In genomic region chr15:46309914-46310313, GRCh38 we compare ENCODE assay signal across 20 cellular contexts.
A peak's percentile ranks its signal among the peaks of the same experiment; 100 is the strongest.
DNase-seq lines count a peak whose midpoint lies in the region; ATAC-seq and TF ChIP-seq lines count a peak whose summit lies in the region.
"Had no signal": no experiment of that assay in that cellular context is flagged by ENCODE, and none has a peak within 500 bp of the region (broad histone marks: within the 10 kb centered on the region; RNA-seq: fewer than 3 reads in every experiment).

No MANE protein-coding gene starts in this region.

- no peak overlapping the region for H3K56ac ChIP-seq in IMR-90 (ENCODE audit: extremely low read depth, insufficient read depth, low read length)

- POLR2A ChIA-PET in IMR-90 (lab: Charles Lee; ENCODE audit: unreplicated experiment), result no interaction called here
- POLR2A ChIA-PET in RWPE1 (lab: Yijun Ruan, JAX; ENCODE audit: low non-redundant PET), result no interaction called here

- H3K9me1 ChIP-seq in IMR-90 (ENCODE audit: insufficient read depth, low read length), result no peaks in the 10 kb centered on the region

- H3K14ac ChIP-seq in IMR-90 (replicated peaks; ENCODE audit: low read depth, low read length), result no peak overlapping the region

- TF ChIP-seq POLR2A in IMR-90 (IDR thresholded peaks at IDR 0.05; ENCODE audit: low read depth, low read length), result no peak

- no peak overlapping the region for H3K9ac ChIP-seq in IMR-90 (ENCODE audit: low read depth, low read length)
- H3K9ac ChIP-seq: BLaER1 treated with 17β-estradiol and CSF1 and Interleukin-3, amounts not matched to agents 10 nM and 100 nM; parathyroid adenoma had no signal

- in situ Hi-C loops in IMR-90 (cut with MboI; ENCODE audit: low sequenced_read_pairs), result no loop called here

- no peak overlapping the region for H2BK5ac ChIP-seq in IMR-90 (ENCODE audit: low read depth, low read length, poor library complexity, severe bottlenecking)

- H3K4ac ChIP-seq in IMR-90 (ENCODE audit: low read depth, low read length), result no peak overlapping the region

- H3K27me3 ChIP-seq in IMR-90 (ENCODE audit: control insufficient read depth, insufficient read depth, low read length), result no peaks in the 10 kb centered on the region
- H3K27me3 ChIP-seq: BLaER1 treated with 17β-estradiol and CSF1 and Interleukin-3, amounts not matched to agents 10 nM and 100 nM; body of pancreas; vagina had no signal

- no peak overlapping the region for H2BK15ac ChIP-seq in IMR-90 (ENCODE audit: low read depth, low read length)

- H3K4me1 ChIP-seq in IMR-90 (ENCODE audit: control insufficient read depth, insufficient read depth, low read length), result no peaks in the 10 kb centered on the region
- H3K4me1 ChIP-seq: BLaER1 treated with 17β-estradiol and CSF1 and Interleukin-3, amounts not matched to agents 10 nM and 100 nM; parathyroid adenoma; vagina had no signal

- no peak overlapping the region for H3K4me3 ChIP-seq in IMR-90 (ENCODE audit: insufficient read depth, low read depth, low read length)
- H3K4me3 ChIP-seq: BLaER1 treated with 17β-estradiol and CSF1 and Interleukin-3, amounts not matched to agents 10 nM and 100 nM; body of pancreas; vagina had no signal

- BruUV-seq in IMR-90 (replicated peaks; lab: Mats Ljungman, UMichigan), result no TSS peak

- H3K79me1 ChIP-seq in IMR-90 (ENCODE audit: low read depth in 1 of 2, low read length in 2 of 2), result no peaks in the 10 kb centered on the region

- no peak overlapping the region for H2BK120ac ChIP-seq in IMR-90 (ENCODE audit: low read depth, low read length)

- no peak overlapping the region for H3K4me2 ChIP-seq in IMR-90 (ENCODE audit: low read depth, low read length)
- H3K4me2 ChIP-seq: BLaER1 treated with 17β-estradiol and CSF1 and Interleukin-3, amounts not matched to agents 10 nM and 100 nM had no signal

- no peak overlapping the region for H4K5ac ChIP-seq in IMR-90 (ENCODE audit: low read depth, low read length)

- H3K9me3 ChIP-seq in IMR-90 (ENCODE audit: control insufficient read depth, insufficient read depth, low read length), result no peaks in the 10 kb centered on the region
- H3K9me3 ChIP-seq: BLaER1 treated with 17β-estradiol and CSF1 and Interleukin-3, amounts not matched to agents 10 nM and 100 nM; body of pancreas; vagina had no signal

- H2BK20ac ChIP-seq in IMR-90 (ENCODE audit: low read depth, low read length), result no peak overlapping the region

- H3K36me3 ChIP-seq in IMR-90 (ENCODE audit: control insufficient read depth, insufficient read depth, low read length), result no peaks in the 10 kb centered on the region
- H3K36me3 ChIP-seq: BLaER1 treated with 17β-estradiol and CSF1 and Interleukin-3, amounts not matched to agents 10 nM and 100 nM; vagina had no signal

- intact Hi-C loops in IMR-90 (cut with micrococcal nuclease), result loop anchor here (5.0 kb wide), 1 partner anchor 218 kb away; no protein-coding TSS in a partner anchor

- H2AK9ac ChIP-seq in IMR-90 (replicated peaks; ENCODE audit: low read depth, low read length, poor library complexity), result no peak overlapping the region

- CTCF ChIA-PET in IMR-90 (lab: Yijun Ruan, JAX), result no interaction called here
- CTCF ChIA-PET in RWPE1 (lab: Yijun Ruan, JAX), result interaction anchor here (0.8 kb wide), 2 partner anchors 232 to 515 kb away, joined by 3 read pairs; no protein-coding TSS in a partner anchor

- no peak for TF ChIP-seq RAD21 in IMR-90 (IDR thresholded peaks at IDR 0.05; ENCODE audit: low read length)

- H3K23ac ChIP-seq in IMR-90 (ENCODE audit: low read depth, low read length), result no peak overlapping the region

- H3K27ac ChIP-seq in IMR-90 (ENCODE audit: insufficient read depth, low read length), result no peak overlapping the region
- H3K27ac ChIP-seq in RWPE1, result no peak overlapping the region
- H3K27ac ChIP-seq: BLaER1 treated with 17β-estradiol and CSF1 and Interleukin-3, amounts not matched to agents 10 nM and 100 nM; body of pancreas; parathyroid adenoma; vagina had no signal

- peak; percentile 13 for DNase-seq in NCI-H2107 treated with DMSO at 0.1 percent for 48 hours (lab: John Stamatoyannopoulos, UW; ENCODE audit: unreplicated experiment)
- DNase-seq in NCI-H2107 (lab: John Stamatoyannopoulos, UW), result no peak
- DNase-seq in IMR-90, result no peak
- DNase-seq in NCI-H69 (lab: John Stamatoyannopoulos, UW), result peak; percentile 89
- DNase-seq in left kidney (ENCODE audit: low read depth, low spot score), result peak; percentile 45
- no peak for DNase-seq in activated naive CD4-positive, alpha-beta T cell treated with Interleukin-2 at 50 U/mL for 16 hours
- no peak for DNase-seq in RWPE1 (ENCODE audit: low spot score)
- no peak for DNase-seq in medulla oblongata (ENCODE audit: extremely low spot score)
- DNase-seq: activated CD4-positive, alpha-beta T cell treated with anti-CD3 and anti-CD28 coated beads, Interleukin-2, amount 10 ng/mL, durations not matched to agents 7 days and 5 days; activated effector memory CD4-positive, alpha-beta T cell treated with Interleukin-2 at 50 U/mL for 16 hours; activated naive CD8-positive, alpha-beta T cell treated with anti-CD3 and anti-CD28 coated beads, Interleukin-2, amount 50 U/mL, for 24 hours; body of pancreas; effector memory CD8-positive, alpha-beta T cell; kidney glomerular epithelial cell; natural killer cell; NCI-H2227 treated with DMSO at 0.1 percent for 48 hours had no signal

- H2AFZ ChIP-seq in IMR-90 (replicated peaks; ENCODE audit: low read length, poor library complexity), result peak overlapping the region; percentile 37
- H2AFZ ChIP-seq: parathyroid adenoma had no signal

- no peak overlapping the region for H4K8ac ChIP-seq in IMR-90 (ENCODE audit: low read depth in 2 of 2, low read length in 2 of 2)

- H2AK5ac ChIP-seq in IMR-90 (ENCODE audit: low read depth, low read length), result no peak overlapping the region

- no peaks in the 10 kb centered on the region for H4K20me1 ChIP-seq in IMR-90 (ENCODE audit: insufficient read depth, low read length)
- H4K20me1 ChIP-seq: BLaER1 treated with 17β-estradiol and CSF1 and Interleukin-3, amounts not matched to agents 10 nM and 100 nM had no signal

- no peak for ATAC-seq in IMR-90 (ENCODE audit: low read depth)
- ATAC-seq: activated naive CD8-positive, alpha-beta T cell treated with anti-CD3 and anti-CD28 coated beads, Interleukin-2, amount 50 U/mL, for 24 hours; body of pancreas; effector memory CD8-positive, alpha-beta T cell; natural killer cell; stimulated activated effector memory CD8-positive, alpha-beta T cell treated with anti-CD3 and anti-CD28 coated beads, Interleukin-12 subunit alpha, Interleukin-12 subunit beta, amount 100 ng/mL, for 72 hours had no signal

- H4K91ac ChIP-seq in IMR-90 (ENCODE audit: insufficient read depth, low read depth, low read length), result no peak overlapping the region

- dilution Hi-C loops in IMR-90 (cut with HindIII; ENCODE audit: low sequenced_read_pairs, unreplicated experiment), result no loop called here

- H3K18ac ChIP-seq in IMR-90 (ENCODE audit: low read depth, low read length), result no peak overlapping the region

- no peak for TF ChIP-seq CTCF in IMR-90 (conservative IDR thresholded peaks at IDR 0.05; ENCODE audit: low read depth, low read length)
- no peak for TF ChIP-seq CTCF in RWPE1 (conservative IDR thresholded peaks at IDR 0.05; ENCODE audit: low read depth)

- WGBS in IMR-90 (ENCODE audit: extremely low coverage in 2 of 2, insufficient read length in 1 of 2), 2 experiments, result no CpG with 5 or more reads among the region's 3 CpGs

TF ChIP-seq in IMR-90, 13 proteins besides CTCF, POLR2A, EP300 and RAD21:
- no peak for TF ChIP-seq CHD1 (IDR thresholded peaks at IDR 0.05; ENCODE audit: low read depth, low read length)
- no peak for TF ChIP-seq MXI1 (IDR thresholded peaks at IDR 0.05; ENCODE audit: borderline replicate concordance, low read depth, low read length)
- no peak for TF ChIP-seq CEBPB (IDR thresholded peaks at IDR 0.05; ENCODE audit: low read depth, low read length)
- TF ChIP-seq USF2 (IDR thresholded peaks at IDR 0.05; ENCODE audit: low read depth, low read length), result no peak
- no peak for TF ChIP-seq RCOR1 (IDR thresholded peaks at IDR 0.05; ENCODE audit: insufficient replicate concordance, low read length)
- no peak for TF ChIP-seq MAFK (IDR thresholded peaks at IDR 0.05; ENCODE audit: low read depth, low read length)
- TF ChIP-seq FOS (IDR thresholded peaks at IDR 0.05; ENCODE audit: low read depth, low read length), result no peak
- no peak for TF ChIP-seq NFE2L2 (IDR thresholded peaks at IDR 0.05; ENCODE audit: low read depth, low read length)
- no peak for TF ChIP-seq RFX5 (IDR thresholded peaks at IDR 0.05; ENCODE audit: low read depth, low read length)
- no peak for TF ChIP-seq MAZ (IDR thresholded peaks at IDR 0.05; ENCODE audit: borderline replicate concordance, low read depth, low read length)
- TF ChIP-seq SMC3 (IDR thresholded peaks at IDR 0.05; ENCODE audit: low read depth, low read length), result no peak
- TF ChIP-seq BHLHE40 (IDR thresholded peaks at IDR 0.05; ENCODE audit: low read depth, low read length), result no peak
- TF ChIP-seq, protein P1, sequence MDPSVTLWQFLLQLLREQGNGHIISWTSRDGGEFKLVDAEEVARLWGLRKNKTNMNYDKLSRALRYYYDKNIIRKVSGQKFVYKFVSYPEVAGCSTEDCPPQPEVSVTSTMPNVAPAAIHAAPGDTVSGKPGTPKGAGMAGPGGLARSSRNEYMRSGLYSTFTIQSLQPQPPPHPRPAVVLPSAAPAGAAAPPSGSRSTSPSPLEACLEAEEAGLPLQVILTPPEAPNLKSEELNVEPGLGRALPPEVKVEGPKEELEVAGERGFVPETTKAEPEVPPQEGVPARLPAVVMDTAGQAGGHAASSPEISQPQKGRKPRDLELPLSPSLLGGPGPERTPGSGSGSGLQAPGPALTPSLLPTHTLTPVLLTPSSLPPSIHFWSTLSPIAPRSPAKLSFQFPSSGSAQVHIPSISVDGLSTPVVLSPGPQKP (IDR thresholded peaks at IDR 0.05; ENCODE audit: borderline replicate concordance, low read depth, low read length), result no peak

Comparison
In these comparisons a context has a peak if more than half of its experiments do, and no peak if none do; other contexts are left out.
1. DNase-seq: peak in NCI-H2107 treated with DMSO at 0.1 percent for 48 hours (single experiment), NCI-H69 (single experiment) and left kidney (single experiment); none in NCI-H2107 (single experiment), IMR-90 (single experiment), activated naive CD4-positive, alpha-beta T cell treated with Interleukin-2 at 50 U/mL for 16 hours (single experiment), RWPE1 (single experiment) and medulla oblongata (single experiment).